Comparison of ENCODE assay signal across 8 cellular contexts in genomic region chr12:51970904-51971646, GRCh38. TPM values are rescaled to one million over a fixed set of nuclear protein-coding genes. Genes with fewer than 3 reads are reported as not detected.
DNase-seq lines count a peak whose midpoint lies in the region; ATAC-seq and TF ChIP-seq lines count a peak whose summit lies in the region.

No MANE protein-coding gene starts in this region.

- H3K4me1 ChIP-seq in tibial nerve: peaks cover 4 to 48% (median 34%) of the 10 kb centered on the region in 4 donors

- peak overlapping the region in 1 of 4 donors; percentile 25 for H3K27ac ChIP-seq in tibial nerve

- H3K9me3 ChIP-seq in tibial nerve: no peaks in the 10 kb centered on the region

- peak overlapping the region; percentile 69 for H3K27ac Mint-ChIP-seq in activated T-helper 1 cell treated with anti-CD3 and anti-CD28 coated beads, Interleukin-12 subunit alpha, Interleukin-12 subunit beta, Interleukin-2, Interleukin-4 antibody, amounts not matched to agents 30 ng/mL and 10 ng/mL and 1 ng/mL, durations not matched to agents 14 hours and 24 hours and 36 hours
- peak overlapping the region; percentile 76 to 93 (median 82) for H3K27ac Mint-ChIP-seq in immature natural killer cell

- H3K4me3 Mint-ChIP-seq in activated T-helper 1 cell treated with anti-CD3 and anti-CD28 coated beads, Interleukin-12 subunit alpha, Interleukin-12 subunit beta, Interleukin-2, Interleukin-4 antibody, amounts not matched to agents 30 ng/mL and 10 ng/mL and 1 ng/mL, durations not matched to agents 14 hours and 24 hours and 36 hours: peak overlapping the region; percentile 52
- H3K4me3 Mint-ChIP-seq in immature natural killer cell: peak overlapping the region; percentile 60 to 89 (median 80)

- peak; percentile 91 for ATAC-seq in GM21786 (IDR thresholded peaks at IDR 0.05; ENCODE audit: unreplicated experiment)

- 63 to 66% methylated on average over 13 of the region's 13 CpGs for WGBS in tibial nerve, 2 donors

- TF ChIP-seq EP300 in tibial nerve (IDR thresholded peaks at IDR 0.05): no peak

- no peak overlapping the region for H3K4me3 ChIP-seq in tibial nerve

- intact Hi-C loops in activated T-helper 1 cell treated with anti-CD3 and anti-CD28 coated beads, Interleukin-12 subunit alpha, Interleukin-12 subunit beta, Interleukin-2, Interleukin-4 antibody, amounts not matched to agents 30 ng/mL and 10 ng/mL and 1 ng/mL, durations not matched to agents 14 hours and 24 hours and 36 hours (cut with micrococcal nuclease): loop anchor here (1.0 to 10.0 kb wide), 10 partner anchors 9 to 602 kb away; partner anchors contain the start of genes ACVR1B, ATG101, GALNT6 and SCN8A

- peaks cover 27% of the 10 kb centered on the region for H3K27me3 Mint-ChIP-seq in activated T-helper 1 cell treated with anti-CD3 and anti-CD28 coated beads, Interleukin-12 subunit alpha, Interleukin-12 subunit beta, Interleukin-2, Interleukin-4 antibody, amounts not matched to agents 30 ng/mL and 10 ng/mL and 1 ng/mL, durations not matched to agents 14 hours and 24 hours and 36 hours (ENCODE audit: insufficient read depth)
- H3K27me3 Mint-ChIP-seq in immature natural killer cell (ENCODE audit: low read depth in 3 of 3): peaks cover 0 to 2% (median 2%) of the 10 kb centered on the region in 3 donors

- H3K27me3 ChIP-seq in tibial nerve: no peaks in the 10 kb centered on the region

- H3K36me3 ChIP-seq in tibial nerve: peaks cover 0 to 10% (median 0%) of the 10 kb centered on the region in 3 donors

- peaks cover 12% of the 10 kb centered on the region for H3K36me3 Mint-ChIP-seq in activated T-helper 1 cell treated with anti-CD3 and anti-CD28 coated beads, Interleukin-12 subunit alpha, Interleukin-12 subunit beta, Interleukin-2, Interleukin-4 antibody, amounts not matched to agents 30 ng/mL and 10 ng/mL and 1 ng/mL, durations not matched to agents 14 hours and 24 hours and 36 hours (ENCODE audit: low read depth)
- H3K36me3 Mint-ChIP-seq in immature natural killer cell: peaks cover 0 to 8% (median 7%) of the 10 kb centered on the region in 3 donors

- peak; percentile 56 for TF ChIP-seq CTCF in GM13976 (IDR thresholded peaks at IDR 0.05; ENCODE audit: borderline replicate concordance, control extremely low read depth, extremely low read depth, insufficient read depth, missing control alignments)
- peak in 4 of 5 experiments; percentile 11 to 24 (median 20) for TF ChIP-seq CTCF in tibial nerve (IDR thresholded peaks at IDR 0.05)

- in situ Hi-C loops in GM13976 (cut with MboI; ENCODE audit: low sequenced_read_pairs, unreplicated experiment): no loop called here
- in situ Hi-C loops in KBM-7 (cut with MboI; ENCODE audit: low pct_unique_long_range_greater_than_20kb, low sequenced_read_pairs): no loop called here

- TF ChIP-seq POLR2A in tibial nerve (IDR thresholded peaks at IDR 0.05): no peak

- H3K9me3 Mint-ChIP-seq in activated T-helper 1 cell treated with anti-CD3 and anti-CD28 coated beads, Interleukin-12 subunit alpha, Interleukin-12 subunit beta, Interleukin-2, Interleukin-4 antibody, amounts not matched to agents 30 ng/mL and 10 ng/mL and 1 ng/mL, durations not matched to agents 14 hours and 24 hours and 36 hours: no peaks in the 10 kb centered on the region
- H3K9me3 Mint-ChIP-seq in immature natural killer cell: no peaks in the 10 kb centered on the region

- DNase-seq in GM13976 (ENCODE audit: low spot score) (peak; percentile 67), KBM-7 (peak; percentile 39), immature natural killer cell (peak; percentile 58 to 63 (median 62)), tibial nerve (ENCODE audit: low spot score in 2 of 2) (no peak), NCI-H524 (lab: John Stamatoyannopoulos, UW) (no peak), NCI-H774 (lab: John Stamatoyannopoulos, UW) (no peak)
- DNase-seq in activated T-helper 1 cell treated with anti-CD3 and anti-CD28 coated beads, Interleukin-12 subunit alpha, Interleukin-12 subunit beta, Interleukin-2, Interleukin-4 antibody, amounts not matched to agents 30 ng/mL and 10 ng/mL and 1 ng/mL, durations not matched to agents 14 hours and 24 hours and 36 hours (ENCODE audit: low spot score): peak; percentile 56

- peaks cover 64% of the 10 kb centered on the region for H3K4me1 Mint-ChIP-seq in activated T-helper 1 cell treated with anti-CD3 and anti-CD28 coated beads, Interleukin-12 subunit alpha, Interleukin-12 subunit beta, Interleukin-2, Interleukin-4 antibody, amounts not matched to agents 30 ng/mL and 10 ng/mL and 1 ng/mL, durations not matched to agents 14 hours and 24 hours and 36 hours (ENCODE audit: low read depth)
- H3K4me1 Mint-ChIP-seq in immature natural killer cell: peaks cover 66 to 68% of the 10 kb centered on the region in 2 donors

RNA-seq across cellular contexts. Expression of gene ACVR1B, which starts 19.6 kb away (rescaled TPM):
- 11.4 and 12.0 TPM in 2 replicates for total RNA-seq in activated T-helper 1 cell treated with anti-CD3 and anti-CD28 coated beads, Interleukin-12 subunit alpha, Interleukin-12 subunit beta, Interleukin-2, Interleukin-4 antibody, amounts not matched to agents 30 ng/mL and 10 ng/mL and 1 ng/mL, durations not matched to agents 14 hours and 24 hours and 36 hours
- 1 to 10 TPM in 1 of 3 donors, under 1 TPM in 1, not detected in 1; 0.52 to 1.4 TPM for polyA plus RNA-seq in immature natural killer cell
- 10 to 100 TPM; 11.6 to 19.8 (median 17.1) TPM for total RNA-seq in tibial nerve

RNA-seq across cellular contexts. Expression of gene TAMALIN, which starts 35.7 kb away (rescaled TPM):
- total RNA-seq in activated T-helper 1 cell treated with anti-CD3 and anti-CD28 coated beads, Interleukin-12 subunit alpha, Interleukin-12 subunit beta, Interleukin-2, Interleukin-4 antibody, amounts not matched to agents 30 ng/mL and 10 ng/mL and 1 ng/mL, durations not matched to agents 14 hours and 24 hours and 36 hours: 8.9 and 12.8 TPM in 2 replicates
- 1 to 10 TPM; 1.1 to 3.1 (median 1.2) TPM for polyA plus RNA-seq in immature natural killer cell
- total RNA-seq in tibial nerve: 10 to 100 TPM; 30.6 to 54.0 (median 37.8) TPM

Comparison
In these comparisons a context has a peak if more than half of its experiments do, and no peak if none do; other contexts are left out.
1. DNase-seq: peak in GM13976 (single experiment), KBM-7 (single experiment), activated T-helper 1 cell treated with anti-CD3 and anti-CD28 coated beads, Interleukin-12 subunit alpha, Interleukin-12 subunit beta, Interleukin-2, Interleukin-4 antibody, amounts not matched to agents 30 ng/mL and 10 ng/mL and 1 ng/mL, durations not matched to agents 14 hours and 24 hours and 36 hours (single experiment) and immature natural killer cell (3 of 3); none in tibial nerve (0 of 2), NCI-H524 (0 of 2) and NCI-H774 (single experiment).